Comparison of ENCODE assay signal across 1 cellular context in genomic region chr5:138032028-138032571, GRCh38.
A peak's percentile ranks its signal among the peaks of the same experiment; 100 is the strongest.
TF ChIP-seq lines count a peak whose summit lies in the region.

No MANE protein-coding gene starts in this region.

TF ChIP-seq in K562, 482 proteins besides CTCF, POLR2A, EP300 and RAD21 (continued from another document and continues in another):
- TF ChIP-seq PTRF (tag; IDR thresholded peaks at IDR 0.05) (no peak), ZNF740 (CRISPR knock-in tag; IDR thresholded peaks at IDR 0.05) (no peak), ZNF740 (tag; IDR thresholded peaks at IDR 0.05) (no peak), SLC30A9 (CRISPR knock-in tag; IDR thresholded peaks at IDR 0.05) (no peak), ZNF586 (CRISPR knock-in tag; conservative IDR thresholded peaks at IDR 0.05) (no peak), CTCFL (IDR thresholded peaks at IDR 0.05; ENCODE audit: borderline replicate concordance, insufficient read depth, low read depth, low read length, poor library complexity, severe bottlenecking) (no peak), GABPA (tag; conservative IDR thresholded peaks at IDR 0.05; ENCODE audit: low read depth) (no peak), ZNF780A (CRISPR knock-in tag; IDR thresholded peaks at IDR 0.05) (no peak), ETV1 (tag; conservative IDR thresholded peaks at IDR 0.05; ENCODE audit: low read depth) (0 out of 2 replicates have a peak, but pooled peaks have one; percentile 11), KAT7 (CRISPR knock-in tag; IDR thresholded peaks at IDR 0.05; ENCODE audit: borderline replicate concordance) (0 out of 2 replicates have a peak, but pooled peaks have one; percentile 60), SMAD4 (CRISPR knock-in tag; conservative IDR thresholded peaks at IDR 0.05) (peak; percentile 2; the same call in 1 of the 2 replicates), JUND (IDR thresholded peaks at IDR 0.05; ENCODE audit: borderline replicate concordance, low read depth, low read length) (no peak), JUND (tag; IDR thresholded peaks at IDR 0.05; ENCODE audit: borderline replicate concordance, low read depth, low read length) (no peak), YY1 (IDR thresholded peaks at IDR 0.05; ENCODE audit: borderline replicate concordance in 1 of 3, control insufficient read depth in 1 of 3, extremely low read depth in 1 of 3, insufficient read depth in 3 of 3, insufficient read length in 1 of 3, insufficient replicate concordance in 2 of 3, low read depth in 1 of 3, low read length in 2 of 3) (no peak), TCF15 (CRISPR knock-in tag; IDR thresholded peaks at IDR 0.05) (no peak), HNRNPH1 (optimal IDR thresholded peaks at IDR 0.05; ENCODE audit: low read depth, low read length) (no peak), CCNT2 (IDR thresholded peaks at IDR 0.05; ENCODE audit: borderline replicate concordance, extremely low read depth, insufficient read length, low read depth, low read length) (no peak), PHF8 (IDR thresholded peaks at IDR 0.05; ENCODE audit: borderline replicate concordance, low read length) (no peak), ATF2 (CRISPR knock-in tag; IDR thresholded peaks at IDR 0.05) (no peak), U2AF2 (optimal IDR thresholded peaks at IDR 0.05; ENCODE audit: low read depth, low read length) (no peak), HMGXB4 (CRISPR knock-in tag; IDR thresholded peaks at IDR 0.05) (no peak), MAX (CRISPR knock-in tag; IDR thresholded peaks at IDR 0.05) (peak; percentile 61), MXI1 (IDR thresholded peaks at IDR 0.05; ENCODE audit: low read depth, low read length) (peak; percentile 32; the same call in 1 of the 2 replicates), ID3 (CRISPR knock-in tag; IDR thresholded peaks at IDR 0.05) (no peak), ID3 (tag; IDR thresholded peaks at IDR 0.05) (0 out of 2 replicates have a peak, but pooled peaks have one; percentile 21), USF2 (CRISPR knock-in tag; IDR thresholded peaks at IDR 0.05) (peak; percentile 71), ZNF444 (CRISPR knock-in tag; IDR thresholded peaks at IDR 0.05) (no peak), ZBTB34 (CRISPR knock-in tag; IDR thresholded peaks at IDR 0.05) (no peak), KDM1A (IDR thresholded peaks at IDR 0.05) (no peak), TBP (optimal IDR thresholded peaks at IDR 0.05; ENCODE audit: low read depth, low read length) (no peak), PTBP1 (IDR thresholded peaks at IDR 0.05; ENCODE audit: low read depth, low read length) (no peak), HNRNPK (IDR thresholded peaks at IDR 0.05; ENCODE audit: low read depth, low read length, poor library complexity, severe bottlenecking) (no peak), RBBP5 (IDR thresholded peaks at IDR 0.05; ENCODE audit: borderline replicate concordance, insufficient read depth, low read length, poor library complexity, severe bottlenecking) (no peak), ZNF212 (CRISPR knock-in tag; IDR thresholded peaks at IDR 0.05) (no peak), RAD51 (IDR thresholded peaks at IDR 0.05; ENCODE audit: borderline replicate concordance, low read depth) (peak; percentile 82), HMG20B (CRISPR knock-in tag; IDR thresholded peaks at IDR 0.05) (no peak), RBM14 (IDR thresholded peaks at IDR 0.05; ENCODE audit: borderline replicate concordance, insufficient read depth, low read depth, low read length) (no peak), RB1 (IDR thresholded peaks at IDR 0.05; ENCODE audit: low read depth) (no peak), RERE (CRISPR knock-in tag; IDR thresholded peaks at IDR 0.05; ENCODE audit: borderline replicate concordance) (no peak), SMARCA5 (IDR thresholded peaks at IDR 0.05) (no peak), NRF1 (conservative IDR thresholded peaks at IDR 0.05 in 1 of 2, IDR thresholded peaks at IDR 0.05 in 1 of 2) (no peak), FOXP1 (CRISPR knock-in tag; IDR thresholded peaks at IDR 0.05) (0 out of 2 replicates have a peak, but pooled peaks have one; percentile 41), RBM22 (IDR thresholded peaks at IDR 0.05; ENCODE audit: low read depth, low read length, poor library complexity, severe bottlenecking) (no peak), GTF2A2 (tag; IDR thresholded peaks at IDR 0.05) (no peak), KLF13 (tag; IDR thresholded peaks at IDR 0.05; ENCODE audit: borderline replicate concordance, low read depth) (peak; percentile 76; the same call in 1 of the 2 replicates), RBM34 (IDR thresholded peaks at IDR 0.05; ENCODE audit: borderline replicate concordance, insufficient read depth, low read length) (no peak), GABPB2 (CRISPR knock-in tag; conservative IDR thresholded peaks at IDR 0.05) (no peak), ZBTB1 (CRISPR knock-in tag; IDR thresholded peaks at IDR 0.05; ENCODE audit: borderline replicate concordance, low read depth) (no peak), ZNF512 (tag; IDR thresholded peaks at IDR 0.05) (no peak), TEAD2 (tag; IDR thresholded peaks at IDR 0.05) (no peak), ZSCAN32 (CRISPR knock-in tag; IDR thresholded peaks at IDR 0.05) (no peak)
